2 cellular contexts compared by ENCODE assay signal in the genomic region with DNA sequence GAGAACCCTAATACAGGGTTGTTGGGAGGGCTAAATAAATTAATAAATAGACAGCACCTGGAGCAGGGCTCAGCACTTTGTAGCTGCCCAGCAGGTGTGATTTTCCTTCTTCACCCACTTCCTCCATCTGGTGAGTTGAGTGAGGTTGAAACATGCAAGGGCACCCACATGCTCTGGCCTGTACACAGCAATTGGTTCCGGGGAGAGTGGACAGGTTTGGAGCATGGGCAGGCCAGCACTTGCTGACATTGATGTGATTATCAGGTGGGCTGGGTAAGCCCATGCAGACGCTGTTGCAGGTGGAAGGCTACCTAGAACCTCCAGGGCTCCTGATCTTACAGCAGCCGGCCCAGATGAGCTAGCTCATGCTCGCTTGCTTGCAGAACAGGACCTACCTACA.
TF ChIP-seq lines count a peak whose summit lies in the region.

No MANE protein-coding gene starts in this region.

TF ChIP-seq in HepG2, 621 proteins besides CTCF, POLR2A, EP300 and RAD21 (continued from another document and continues in another):
- TF ChIP-seq, protein P1, sequence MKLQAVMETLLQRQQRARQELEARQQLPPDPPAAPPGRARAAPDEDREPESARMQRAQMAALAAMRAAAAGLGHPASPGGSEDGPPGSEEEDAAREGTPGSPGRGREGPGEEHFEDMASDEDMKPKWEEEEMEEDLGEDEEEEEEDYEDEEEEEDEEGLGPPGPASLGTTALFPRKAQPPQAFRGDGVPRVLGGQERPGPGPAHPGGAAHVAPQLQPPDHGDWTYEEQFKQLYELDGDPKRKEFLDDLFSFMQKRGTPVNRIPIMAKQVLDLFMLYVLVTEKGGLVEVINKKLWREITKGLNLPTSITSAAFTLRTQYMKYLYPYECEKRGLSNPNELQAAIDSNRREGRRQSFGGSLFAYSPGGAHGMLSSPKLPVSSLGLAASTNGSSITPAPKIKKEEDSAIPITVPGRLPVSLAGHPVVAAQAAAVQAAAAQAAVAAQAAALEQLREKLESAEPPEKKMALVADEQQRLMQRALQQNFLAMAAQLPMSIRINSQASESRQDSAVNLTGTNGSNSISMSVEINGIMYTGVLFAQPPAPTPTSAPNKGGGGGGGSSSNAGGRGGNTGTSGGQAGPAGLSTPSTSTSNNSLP (IDR thresholded peaks at IDR 0.05; ENCODE audit: low read depth, low read length): no peak
- TF ChIP-seq PITX1 (CRISPR knock-in tag; IDR thresholded peaks at IDR 0.05): no peak
- no peak for TF ChIP-seq ZMYM4 (CRISPR knock-in tag; IDR thresholded peaks at IDR 0.05)
- TF ChIP-seq WIZ (CRISPR knock-in tag; IDR thresholded peaks at IDR 0.05): 0 out of 2 replicates have a peak, but pooled peaks have one; percentile 29
- TF ChIP-seq ZNF121 (CRISPR knock-in tag; IDR thresholded peaks at IDR 0.05): no peak
- no peak for TF ChIP-seq ZFY (CRISPR knock-in tag; IDR thresholded peaks at IDR 0.05)
- TF ChIP-seq HDAC6 (IDR thresholded peaks at IDR 0.05; ENCODE audit: low read depth, low read length): no peak
- no peak for TF ChIP-seq ZNF772 (CRISPR knock-in tag; IDR thresholded peaks at IDR 0.05)
- TF ChIP-seq RXRA (CRISPR knock-in tag; IDR thresholded peaks at IDR 0.05): no peak
- no peak for TF ChIP-seq TSC22D2 (CRISPR knock-in tag; IDR thresholded peaks at IDR 0.05; ENCODE audit: borderline replicate concordance)
- no peak for TF ChIP-seq ZNF160 (CRISPR knock-in tag; IDR thresholded peaks at IDR 0.05)
- TF ChIP-seq TMF1 (CRISPR knock-in tag; IDR thresholded peaks at IDR 0.05; ENCODE audit: low read depth): no peak
- no peak for TF ChIP-seq PHB2 (IDR thresholded peaks at IDR 0.05; ENCODE audit: partially characterized antibody)
- TF ChIP-seq SNRNP70 (IDR thresholded peaks at IDR 0.05; ENCODE audit: low read depth, low read length): no peak
- no peak for TF ChIP-seq HNF4G (IDR thresholded peaks at IDR 0.05; ENCODE audit: borderline replicate concordance, low read depth, low read length)
- TF ChIP-seq HNF4G (CRISPR knock-in tag; IDR thresholded peaks at IDR 0.05; ENCODE audit: borderline replicate concordance, low read depth): no peak
- TF ChIP-seq CBX5 (CRISPR knock-in tag; IDR thresholded peaks at IDR 0.05; ENCODE audit: borderline replicate concordance): no peak
- no peak for TF ChIP-seq SRSF4 (IDR thresholded peaks at IDR 0.05; ENCODE audit: low read depth, low read length, poor library complexity, severe bottlenecking)
- TF ChIP-seq, protein P2, sequence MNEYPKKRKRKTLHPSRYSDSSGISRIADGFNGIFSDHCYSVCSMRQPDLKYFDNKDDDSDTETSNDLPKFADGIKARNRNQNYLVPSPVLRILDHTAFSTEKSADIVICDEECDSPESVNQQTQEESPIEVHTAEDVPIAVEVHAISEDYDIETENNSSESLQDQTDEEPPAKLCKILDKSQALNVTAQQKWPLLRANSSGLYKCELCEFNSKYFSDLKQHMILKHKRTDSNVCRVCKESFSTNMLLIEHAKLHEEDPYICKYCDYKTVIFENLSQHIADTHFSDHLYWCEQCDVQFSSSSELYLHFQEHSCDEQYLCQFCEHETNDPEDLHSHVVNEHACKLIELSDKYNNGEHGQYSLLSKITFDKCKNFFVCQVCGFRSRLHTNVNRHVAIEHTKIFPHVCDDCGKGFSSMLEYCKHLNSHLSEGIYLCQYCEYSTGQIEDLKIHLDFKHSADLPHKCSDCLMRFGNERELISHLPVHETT (CRISPR knock-in tag; conservative IDR thresholded peaks at IDR 0.05): no peak
- no peak for TF ChIP-seq FOXA1 (IDR thresholded peaks at IDR 0.05)
- 0 out of 2 replicates have a peak, but pooled peaks have one; percentile 20 for TF ChIP-seq FOXA1 (CRISPR knock-in tag; IDR thresholded peaks at IDR 0.05)
- TF ChIP-seq, protein P3, sequence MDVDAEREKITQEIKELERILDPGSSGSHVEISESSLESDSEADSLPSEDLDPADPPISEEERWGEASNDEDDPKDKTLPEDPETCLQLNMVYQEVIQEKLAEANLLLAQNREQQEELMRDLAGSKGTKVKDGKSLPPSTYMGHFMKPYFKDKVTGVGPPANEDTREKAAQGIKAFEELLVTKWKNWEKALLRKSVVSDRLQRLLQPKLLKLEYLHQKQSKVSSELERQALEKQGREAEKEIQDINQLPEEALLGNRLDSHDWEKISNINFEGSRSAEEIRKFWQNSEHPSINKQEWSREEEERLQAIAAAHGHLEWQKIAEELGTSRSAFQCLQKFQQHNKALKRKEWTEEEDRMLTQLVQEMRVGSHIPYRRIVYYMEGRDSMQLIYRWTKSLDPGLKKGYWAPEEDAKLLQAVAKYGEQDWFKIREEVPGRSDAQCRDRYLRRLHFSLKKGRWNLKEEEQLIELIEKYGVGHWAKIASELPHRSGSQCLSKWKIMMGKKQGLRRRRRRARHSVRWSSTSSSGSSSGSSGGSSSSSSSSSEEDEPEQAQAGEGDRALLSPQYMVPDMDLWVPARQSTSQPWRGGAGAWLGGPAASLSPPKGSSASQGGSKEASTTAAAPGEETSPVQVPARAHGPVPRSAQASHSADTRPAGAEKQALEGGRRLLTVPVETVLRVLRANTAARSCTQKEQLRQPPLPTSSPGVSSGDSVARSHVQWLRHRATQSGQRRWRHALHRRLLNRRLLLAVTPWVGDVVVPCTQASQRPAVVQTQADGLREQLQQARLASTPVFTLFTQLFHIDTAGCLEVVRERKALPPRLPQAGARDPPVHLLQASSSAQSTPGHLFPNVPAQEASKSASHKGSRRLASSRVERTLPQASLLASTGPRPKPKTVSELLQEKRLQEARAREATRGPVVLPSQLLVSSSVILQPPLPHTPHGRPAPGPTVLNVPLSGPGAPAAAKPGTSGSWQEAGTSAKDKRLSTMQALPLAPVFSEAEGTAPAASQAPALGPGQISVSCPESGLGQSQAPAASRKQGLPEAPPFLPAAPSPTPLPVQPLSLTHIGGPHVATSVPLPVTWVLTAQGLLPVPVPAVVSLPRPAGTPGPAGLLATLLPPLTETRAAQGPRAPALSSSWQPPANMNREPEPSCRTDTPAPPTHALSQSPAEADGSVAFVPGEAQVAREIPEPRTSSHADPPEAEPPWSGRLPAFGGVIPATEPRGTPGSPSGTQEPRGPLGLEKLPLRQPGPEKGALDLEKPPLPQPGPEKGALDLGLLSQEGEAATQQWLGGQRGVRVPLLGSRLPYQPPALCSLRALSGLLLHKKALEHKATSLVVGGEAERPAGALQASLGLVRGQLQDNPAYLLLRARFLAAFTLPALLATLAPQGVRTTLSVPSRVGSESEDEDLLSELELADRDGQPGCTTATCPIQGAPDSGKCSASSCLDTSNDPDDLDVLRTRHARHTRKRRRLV (CRISPR knock-in tag; IDR thresholded peaks at IDR 0.05): 0 out of 2 replicates have a peak, but pooled peaks have one; percentile 12

TF ChIP-seq in WTC11, 78 proteins besides CTCF, POLR2A, EP300 and RAD21 (continued from another document):
- TF ChIP-seq, protein P4, sequence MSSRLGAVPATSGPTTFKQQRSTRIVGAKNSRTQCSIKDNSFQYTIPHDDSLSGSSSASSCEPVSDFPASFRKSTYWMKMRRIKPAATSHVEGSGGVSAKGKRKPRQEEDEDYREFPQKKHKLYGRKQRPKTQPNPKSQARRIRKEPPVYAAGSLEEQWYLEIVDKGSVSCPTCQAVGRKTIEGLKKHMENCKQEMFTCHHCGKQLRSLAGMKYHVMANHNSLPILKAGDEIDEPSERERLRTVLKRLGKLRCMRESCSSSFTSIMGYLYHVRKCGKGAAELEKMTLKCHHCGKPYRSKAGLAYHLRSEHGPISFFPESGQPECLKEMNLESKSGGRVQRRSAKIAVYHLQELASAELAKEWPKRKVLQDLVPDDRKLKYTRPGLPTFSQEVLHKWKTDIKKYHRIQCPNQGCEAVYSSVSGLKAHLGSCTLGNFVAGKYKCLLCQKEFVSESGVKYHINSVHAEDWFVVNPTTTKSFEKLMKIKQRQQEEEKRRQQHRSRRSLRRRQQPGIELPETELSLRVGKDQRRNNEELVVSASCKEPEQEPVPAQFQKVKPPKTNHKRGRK (CRISPR knock-in tag; IDR thresholded peaks at IDR 0.05; ENCODE audit: borderline replicate concordance): no peak
- TF ChIP-seq TCF7 (CRISPR knock-in tag; IDR thresholded peaks at IDR 0.05; ENCODE audit: low read depth) (no peak), ESRRA (CRISPR knock-in tag; IDR thresholded peaks at IDR 0.05; ENCODE audit: borderline replicate concordance) (no peak), FOXP1 (CRISPR knock-in tag; IDR thresholded peaks at IDR 0.05; ENCODE audit: borderline replicate concordance) (no peak), EMX1 (CRISPR knock-in tag; IDR thresholded peaks at IDR 0.05) (no peak), ZBTB21 (CRISPR knock-in tag; IDR thresholded peaks at IDR 0.05; ENCODE audit: borderline replicate concordance) (no peak), TP53 (CRISPR knock-in tag; IDR thresholded peaks at IDR 0.05) (no peak), CREB1 (CRISPR knock-in tag; IDR thresholded peaks at IDR 0.05) (no peak), CBFB (CRISPR knock-in tag; IDR thresholded peaks at IDR 0.05; ENCODE audit: low read depth) (no peak)
- TF ChIP-seq, protein P5, sequence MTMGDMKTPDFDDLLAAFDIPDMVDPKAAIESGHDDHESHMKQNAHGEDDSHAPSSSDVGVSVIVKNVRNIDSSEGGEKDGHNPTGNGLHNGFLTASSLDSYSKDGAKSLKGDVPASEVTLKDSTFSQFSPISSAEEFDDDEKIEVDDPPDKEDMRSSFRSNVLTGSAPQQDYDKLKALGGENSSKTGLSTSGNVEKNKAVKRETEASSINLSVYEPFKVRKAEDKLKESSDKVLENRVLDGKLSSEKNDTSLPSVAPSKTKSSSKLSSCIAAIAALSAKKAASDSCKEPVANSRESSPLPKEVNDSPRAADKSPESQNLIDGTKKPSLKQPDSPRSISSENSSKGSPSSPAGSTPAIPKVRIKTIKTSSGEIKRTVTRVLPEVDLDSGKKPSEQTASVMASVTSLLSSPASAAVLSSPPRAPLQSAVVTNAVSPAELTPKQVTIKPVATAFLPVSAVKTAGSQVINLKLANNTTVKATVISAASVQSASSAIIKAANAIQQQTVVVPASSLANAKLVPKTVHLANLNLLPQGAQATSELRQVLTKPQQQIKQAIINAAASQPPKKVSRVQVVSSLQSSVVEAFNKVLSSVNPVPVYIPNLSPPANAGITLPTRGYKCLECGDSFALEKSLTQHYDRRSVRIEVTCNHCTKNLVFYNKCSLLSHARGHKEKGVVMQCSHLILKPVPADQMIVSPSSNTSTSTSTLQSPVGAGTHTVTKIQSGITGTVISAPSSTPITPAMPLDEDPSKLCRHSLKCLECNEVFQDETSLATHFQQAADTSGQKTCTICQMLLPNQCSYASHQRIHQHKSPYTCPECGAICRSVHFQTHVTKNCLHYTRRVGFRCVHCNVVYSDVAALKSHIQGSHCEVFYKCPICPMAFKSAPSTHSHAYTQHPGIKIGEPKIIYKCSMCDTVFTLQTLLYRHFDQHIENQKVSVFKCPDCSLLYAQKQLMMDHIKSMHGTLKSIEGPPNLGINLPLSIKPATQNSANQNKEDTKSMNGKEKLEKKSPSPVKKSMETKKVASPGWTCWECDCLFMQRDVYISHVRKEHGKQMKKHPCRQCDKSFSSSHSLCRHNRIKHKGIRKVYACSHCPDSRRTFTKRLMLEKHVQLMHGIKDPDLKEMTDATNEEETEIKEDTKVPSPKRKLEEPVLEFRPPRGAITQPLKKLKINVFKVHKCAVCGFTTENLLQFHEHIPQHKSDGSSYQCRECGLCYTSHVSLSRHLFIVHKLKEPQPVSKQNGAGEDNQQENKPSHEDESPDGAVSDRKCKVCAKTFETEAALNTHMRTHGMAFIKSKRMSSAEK (CRISPR knock-in tag; IDR thresholded peaks at IDR 0.05; ENCODE audit: borderline replicate concordance): no peak
- TF ChIP-seq, protein P6, sequence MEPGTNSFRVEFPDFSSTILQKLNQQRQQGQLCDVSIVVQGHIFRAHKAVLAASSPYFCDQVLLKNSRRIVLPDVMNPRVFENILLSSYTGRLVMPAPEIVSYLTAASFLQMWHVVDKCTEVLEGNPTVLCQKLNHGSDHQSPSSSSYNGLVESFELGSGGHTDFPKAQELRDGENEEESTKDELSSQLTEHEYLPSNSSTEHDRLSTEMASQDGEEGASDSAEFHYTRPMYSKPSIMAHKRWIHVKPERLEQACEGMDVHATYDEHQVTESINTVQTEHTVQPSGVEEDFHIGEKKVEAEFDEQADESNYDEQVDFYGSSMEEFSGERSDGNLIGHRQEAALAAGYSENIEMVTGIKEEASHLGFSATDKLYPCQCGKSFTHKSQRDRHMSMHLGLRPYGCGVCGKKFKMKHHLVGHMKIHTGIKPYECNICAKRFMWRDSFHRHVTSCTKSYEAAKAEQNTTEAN (CRISPR knock-in tag; IDR thresholded peaks at IDR 0.05): no peak
- TF ChIP-seq, protein P7, sequence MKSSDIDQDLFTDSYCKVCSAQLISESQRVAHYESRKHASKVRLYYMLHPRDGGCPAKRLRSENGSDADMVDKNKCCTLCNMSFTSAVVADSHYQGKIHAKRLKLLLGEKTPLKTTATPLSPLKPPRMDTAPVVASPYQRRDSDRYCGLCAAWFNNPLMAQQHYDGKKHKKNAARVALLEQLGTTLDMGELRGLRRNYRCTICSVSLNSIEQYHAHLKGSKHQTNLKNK (CRISPR knock-in tag; IDR thresholded peaks at IDR 0.05): no peak
- TF ChIP-seq, protein P8, sequence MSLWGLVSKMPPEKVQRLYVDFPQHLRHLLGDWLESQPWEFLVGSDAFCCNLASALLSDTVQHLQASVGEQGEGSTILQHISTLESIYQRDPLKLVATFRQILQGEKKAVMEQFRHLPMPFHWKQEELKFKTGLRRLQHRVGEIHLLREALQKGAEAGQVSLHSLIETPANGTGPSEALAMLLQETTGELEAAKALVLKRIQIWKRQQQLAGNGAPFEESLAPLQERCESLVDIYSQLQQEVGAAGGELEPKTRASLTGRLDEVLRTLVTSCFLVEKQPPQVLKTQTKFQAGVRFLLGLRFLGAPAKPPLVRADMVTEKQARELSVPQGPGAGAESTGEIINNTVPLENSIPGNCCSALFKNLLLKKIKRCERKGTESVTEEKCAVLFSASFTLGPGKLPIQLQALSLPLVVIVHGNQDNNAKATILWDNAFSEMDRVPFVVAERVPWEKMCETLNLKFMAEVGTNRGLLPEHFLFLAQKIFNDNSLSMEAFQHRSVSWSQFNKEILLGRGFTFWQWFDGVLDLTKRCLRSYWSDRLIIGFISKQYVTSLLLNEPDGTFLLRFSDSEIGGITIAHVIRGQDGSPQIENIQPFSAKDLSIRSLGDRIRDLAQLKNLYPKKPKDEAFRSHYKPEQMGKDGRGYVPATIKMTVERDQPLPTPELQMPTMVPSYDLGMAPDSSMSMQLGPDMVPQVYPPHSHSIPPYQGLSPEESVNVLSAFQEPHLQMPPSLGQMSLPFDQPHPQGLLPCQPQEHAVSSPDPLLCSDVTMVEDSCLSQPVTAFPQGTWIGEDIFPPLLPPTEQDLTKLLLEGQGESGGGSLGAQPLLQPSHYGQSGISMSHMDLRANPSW (CRISPR knock-in tag; conservative IDR thresholded peaks at IDR 0.05; ENCODE audit: low read depth): no peak
- TF ChIP-seq, protein P9, sequence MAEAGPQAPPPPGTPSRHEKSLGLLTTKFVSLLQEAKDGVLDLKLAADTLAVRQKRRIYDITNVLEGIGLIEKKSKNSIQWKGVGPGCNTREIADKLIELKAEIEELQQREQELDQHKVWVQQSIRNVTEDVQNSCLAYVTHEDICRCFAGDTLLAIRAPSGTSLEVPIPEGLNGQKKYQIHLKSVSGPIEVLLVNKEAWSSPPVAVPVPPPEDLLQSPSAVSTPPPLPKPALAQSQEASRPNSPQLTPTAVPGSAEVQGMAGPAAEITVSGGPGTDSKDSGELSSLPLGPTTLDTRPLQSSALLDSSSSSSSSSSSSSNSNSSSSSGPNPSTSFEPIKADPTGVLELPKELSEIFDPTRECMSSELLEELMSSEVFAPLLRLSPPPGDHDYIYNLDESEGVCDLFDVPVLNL (CRISPR knock-in tag; IDR thresholded peaks at IDR 0.05; ENCODE audit: borderline replicate concordance, low read depth): no peak
- TF ChIP-seq, protein P10, sequence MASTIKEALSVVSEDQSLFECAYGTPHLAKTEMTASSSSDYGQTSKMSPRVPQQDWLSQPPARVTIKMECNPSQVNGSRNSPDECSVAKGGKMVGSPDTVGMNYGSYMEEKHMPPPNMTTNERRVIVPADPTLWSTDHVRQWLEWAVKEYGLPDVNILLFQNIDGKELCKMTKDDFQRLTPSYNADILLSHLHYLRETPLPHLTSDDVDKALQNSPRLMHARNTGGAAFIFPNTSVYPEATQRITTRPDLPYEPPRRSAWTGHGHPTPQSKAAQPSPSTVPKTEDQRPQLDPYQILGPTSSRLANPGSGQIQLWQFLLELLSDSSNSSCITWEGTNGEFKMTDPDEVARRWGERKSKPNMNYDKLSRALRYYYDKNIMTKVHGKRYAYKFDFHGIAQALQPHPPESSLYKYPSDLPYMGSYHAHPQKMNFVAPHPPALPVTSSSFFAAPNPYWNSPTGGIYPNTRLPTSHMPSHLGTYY (CRISPR knock-in tag; IDR thresholded peaks at IDR 0.05): no peak
TF ChIP-seq in WTC11: peak in this region for 0.
